Comparison of ENCODE assay signal across 15 cellular contexts in genomic region chr7:149153346-149153745, GRCh38. TPM values are rescaled to one million over a fixed set of nuclear protein-coding genes. Genes with fewer than 3 reads are reported as not detected.
DNase-seq lines count a peak whose midpoint lies in the region; ATAC-seq and TF ChIP-seq lines count a peak whose summit lies in the region.
"Had no signal": no experiment of that assay in that cellular context is flagged by ENCODE, and none has a peak within 500 bp of the region (broad histone marks: within the 10 kb centered on the region; RNA-seq: fewer than 3 reads in every experiment).

No MANE protein-coding gene starts in this region.

- CTCF ChIA-PET in T-cell (lab: Charles Lee), result no interaction called here

- ATAC-seq in GM23338 (no peak), T-cell (replicated peaks in 1 of 4) (no peak)
- no peak for ATAC-seq in effector memory CD8-positive, alpha-beta T cell (replicated peaks)
- ATAC-seq: A549 had no signal

- TF ChIP-seq CTCF in 22Rv1 (IDR thresholded peaks at IDR 0.05) (no peak), GM23338 (conservative IDR thresholded peaks at IDR 0.05; ENCODE audit: low read depth in 2 of 2) (no peak), VCaP (conservative IDR thresholded peaks at IDR 0.05) (no peak), Peyer's patch (IDR thresholded peaks at IDR 0.05) (no peak)

- TF ChIP-seq POLR2A in erythroblast (IDR thresholded peaks at IDR 0.05; ENCODE audit: low read length) (no peak), Peyer's patch (IDR thresholded peaks at IDR 0.05) (no peak)

- no peaks in the 10 kb centered on the region for H3K9me2 ChIP-seq in GM23338 (ENCODE audit: insufficient read depth)

- H3K9me3 ChIP-seq in Peyer's patch, result no peaks in the 10 kb centered on the region
- H3K9me3 ChIP-seq: A549, BLaER1, HAP-1 had no signal

- H3K79me2 ChIP-seq in GM23338 (replicated peaks; ENCODE audit: insufficient read depth), result peaks cover 99% of the 10 kb centered on the region

- no peaks in the 10 kb centered on the region for H3K27me3 ChIP-seq in GM23338 (ENCODE audit: insufficient read depth)
- H3K27me3 ChIP-seq in Peyer's patch, result no peaks in the 10 kb centered on the region
- H3K27me3 ChIP-seq: BLaER1 had no signal

- 0 out of 2 replicates have a peak overlapping the region, but pooled peaks have one; percentile 5 for H3K27ac ChIP-seq in 22Rv1
- 0 out of 2 replicates have a peak overlapping the region, but pooled peaks have one; percentile 69 for H3K27ac ChIP-seq in GM23338 (ENCODE audit: low read depth)
- H3K27ac ChIP-seq in VCaP, result peak overlapping the region; percentile 49
- no peak overlapping the region for H3K27ac ChIP-seq in Peyer's patch
- H3K27ac ChIP-seq: A549, BLaER1, KMS-11 had no signal

- peaks cover 68% of the 10 kb centered on the region for H4K20me1 ChIP-seq in GM23338 (replicated peaks; ENCODE audit: insufficient read depth)

- H3K27ac Mint-ChIP-seq in GM23338, result no peak overlapping the region; the same call in 1 of the 2 replicates
- H3K27ac Mint-ChIP-seq in effector memory CD8-positive, alpha-beta T cell, result peak overlapping the region; percentile 26 to 88
- no peak overlapping the region for H3K27ac Mint-ChIP-seq in T-cell
- H3K27ac Mint-ChIP-seq: HFFc6 had no signal

- H3K4me3 ChIP-seq in GM23338, result no peak overlapping the region
- no peak overlapping the region for H3K4me3 ChIP-seq in Peyer's patch
- H3K4me3 ChIP-seq: A549, BLaER1, HAP-1 had no signal

- peaks cover 17% of the 10 kb centered on the region for H3K4me1 ChIP-seq in GM23338 (ENCODE audit: insufficient read depth)
- peaks cover 0 to 14% (median under 1%) of the 10 kb centered on the region in 4 donors for H3K4me1 ChIP-seq in Peyer's patch
- H3K4me1 ChIP-seq: HAP-1 had no signal

- H3K4me2 ChIP-seq in GM23338, result no peak overlapping the region
- H3K4me2 ChIP-seq: A549, BLaER1, KMS-11 had no signal

- H3K27me3 Mint-ChIP-seq in GM23338 (ENCODE audit: insufficient read depth, low read depth, poor library complexity) (peaks cover 13% of the 10 kb centered on the region), T-cell (no peaks in the 10 kb centered on the region)
- no peaks in the 10 kb centered on the region for H3K27me3 Mint-ChIP-seq in effector memory CD8-positive, alpha-beta T cell
- H3K27me3 Mint-ChIP-seq: IgD-negative memory B cell had no signal

- H3K36me3 ChIP-seq in GM23338 (ENCODE audit: insufficient read depth) (peaks cover 56% of the 10 kb centered on the region), Peyer's patch (peaks cover 0 to 18% (median 0%) of the 10 kb centered on the region in 3 donors)

- H3K9me3 Mint-ChIP-seq in GM23338, result peaks cover 5% of the 10 kb centered on the region
- H3K9me3 Mint-ChIP-seq in effector memory CD8-positive, alpha-beta T cell, result no peaks in the 10 kb centered on the region
- H3K9me3 Mint-ChIP-seq in T-cell, result no peaks in the 10 kb centered on the region
- H3K9me3 Mint-ChIP-seq: HFFc6 had no signal

- DNase-seq in GM23338 (ENCODE audit: low spot score), result no peak
- no peak for DNase-seq in effector memory CD8-positive, alpha-beta T cell
- DNase-seq in T-cell, result no peak
- DNase-seq in AG08395 (ENCODE audit: low spot score), result no peak
- DNase-seq in erythroblast (lab: John Stamatoyannopoulos, UW), result no peak
- no peak for DNase-seq in Peyer's patch
- DNase-seq: GOT3, HFFc6 had no signal

- peaks cover 24% of the 10 kb centered on the region for H3F3A ChIP-seq in GM23338 (replicated peaks; ENCODE audit: low read depth)

- H2AFZ ChIP-seq in GM23338, result no peak overlapping the region

- POLR2A ChIA-PET in T-cell (lab: Charles Lee), result no interaction called here

- no peak overlapping the region; the same call in 2 of the 3 replicates for H3K4me3 Mint-ChIP-seq in GM23338
- no peak overlapping the region for H3K4me3 Mint-ChIP-seq in effector memory CD8-positive, alpha-beta T cell
- no peak overlapping the region for H3K4me3 Mint-ChIP-seq in T-cell
- H3K4me3 Mint-ChIP-seq: HFFc6, IgD-negative memory B cell had no signal

- H3K4me1 Mint-ChIP-seq in GM23338 (peaks cover 23% of the 10 kb centered on the region), T-cell (peaks cover 33 to 44% (median 43%) of the 10 kb centered on the region in 3 donors)
- H3K4me1 Mint-ChIP-seq in effector memory CD8-positive, alpha-beta T cell (ENCODE audit: low read depth in 2 of 2), result peaks cover 22 to 36% of the 10 kb centered on the region in 2 donors

- H3K36me3 Mint-ChIP-seq in GM23338 (ENCODE audit: low read depth) (peaks cover 86% of the 10 kb centered on the region), T-cell (peaks cover 33% of the 10 kb centered on the region)
- peaks cover 49% of the 10 kb centered on the region for H3K36me3 Mint-ChIP-seq in effector memory CD8-positive, alpha-beta T cell (ENCODE audit: insufficient read depth)

TF ChIP-seq in GM23338, 12 proteins besides CTCF, POLR2A, EP300 and RAD21 (continues in another document):
- no peak for TF ChIP-seq JUNB (IDR thresholded peaks at IDR 0.05; ENCODE audit: unreplicated experiment)
- TF ChIP-seq ZNF114 (CRISPR knock-in tag; IDR thresholded peaks at IDR 0.05), result no peak
- TF ChIP-seq, protein P1, sequence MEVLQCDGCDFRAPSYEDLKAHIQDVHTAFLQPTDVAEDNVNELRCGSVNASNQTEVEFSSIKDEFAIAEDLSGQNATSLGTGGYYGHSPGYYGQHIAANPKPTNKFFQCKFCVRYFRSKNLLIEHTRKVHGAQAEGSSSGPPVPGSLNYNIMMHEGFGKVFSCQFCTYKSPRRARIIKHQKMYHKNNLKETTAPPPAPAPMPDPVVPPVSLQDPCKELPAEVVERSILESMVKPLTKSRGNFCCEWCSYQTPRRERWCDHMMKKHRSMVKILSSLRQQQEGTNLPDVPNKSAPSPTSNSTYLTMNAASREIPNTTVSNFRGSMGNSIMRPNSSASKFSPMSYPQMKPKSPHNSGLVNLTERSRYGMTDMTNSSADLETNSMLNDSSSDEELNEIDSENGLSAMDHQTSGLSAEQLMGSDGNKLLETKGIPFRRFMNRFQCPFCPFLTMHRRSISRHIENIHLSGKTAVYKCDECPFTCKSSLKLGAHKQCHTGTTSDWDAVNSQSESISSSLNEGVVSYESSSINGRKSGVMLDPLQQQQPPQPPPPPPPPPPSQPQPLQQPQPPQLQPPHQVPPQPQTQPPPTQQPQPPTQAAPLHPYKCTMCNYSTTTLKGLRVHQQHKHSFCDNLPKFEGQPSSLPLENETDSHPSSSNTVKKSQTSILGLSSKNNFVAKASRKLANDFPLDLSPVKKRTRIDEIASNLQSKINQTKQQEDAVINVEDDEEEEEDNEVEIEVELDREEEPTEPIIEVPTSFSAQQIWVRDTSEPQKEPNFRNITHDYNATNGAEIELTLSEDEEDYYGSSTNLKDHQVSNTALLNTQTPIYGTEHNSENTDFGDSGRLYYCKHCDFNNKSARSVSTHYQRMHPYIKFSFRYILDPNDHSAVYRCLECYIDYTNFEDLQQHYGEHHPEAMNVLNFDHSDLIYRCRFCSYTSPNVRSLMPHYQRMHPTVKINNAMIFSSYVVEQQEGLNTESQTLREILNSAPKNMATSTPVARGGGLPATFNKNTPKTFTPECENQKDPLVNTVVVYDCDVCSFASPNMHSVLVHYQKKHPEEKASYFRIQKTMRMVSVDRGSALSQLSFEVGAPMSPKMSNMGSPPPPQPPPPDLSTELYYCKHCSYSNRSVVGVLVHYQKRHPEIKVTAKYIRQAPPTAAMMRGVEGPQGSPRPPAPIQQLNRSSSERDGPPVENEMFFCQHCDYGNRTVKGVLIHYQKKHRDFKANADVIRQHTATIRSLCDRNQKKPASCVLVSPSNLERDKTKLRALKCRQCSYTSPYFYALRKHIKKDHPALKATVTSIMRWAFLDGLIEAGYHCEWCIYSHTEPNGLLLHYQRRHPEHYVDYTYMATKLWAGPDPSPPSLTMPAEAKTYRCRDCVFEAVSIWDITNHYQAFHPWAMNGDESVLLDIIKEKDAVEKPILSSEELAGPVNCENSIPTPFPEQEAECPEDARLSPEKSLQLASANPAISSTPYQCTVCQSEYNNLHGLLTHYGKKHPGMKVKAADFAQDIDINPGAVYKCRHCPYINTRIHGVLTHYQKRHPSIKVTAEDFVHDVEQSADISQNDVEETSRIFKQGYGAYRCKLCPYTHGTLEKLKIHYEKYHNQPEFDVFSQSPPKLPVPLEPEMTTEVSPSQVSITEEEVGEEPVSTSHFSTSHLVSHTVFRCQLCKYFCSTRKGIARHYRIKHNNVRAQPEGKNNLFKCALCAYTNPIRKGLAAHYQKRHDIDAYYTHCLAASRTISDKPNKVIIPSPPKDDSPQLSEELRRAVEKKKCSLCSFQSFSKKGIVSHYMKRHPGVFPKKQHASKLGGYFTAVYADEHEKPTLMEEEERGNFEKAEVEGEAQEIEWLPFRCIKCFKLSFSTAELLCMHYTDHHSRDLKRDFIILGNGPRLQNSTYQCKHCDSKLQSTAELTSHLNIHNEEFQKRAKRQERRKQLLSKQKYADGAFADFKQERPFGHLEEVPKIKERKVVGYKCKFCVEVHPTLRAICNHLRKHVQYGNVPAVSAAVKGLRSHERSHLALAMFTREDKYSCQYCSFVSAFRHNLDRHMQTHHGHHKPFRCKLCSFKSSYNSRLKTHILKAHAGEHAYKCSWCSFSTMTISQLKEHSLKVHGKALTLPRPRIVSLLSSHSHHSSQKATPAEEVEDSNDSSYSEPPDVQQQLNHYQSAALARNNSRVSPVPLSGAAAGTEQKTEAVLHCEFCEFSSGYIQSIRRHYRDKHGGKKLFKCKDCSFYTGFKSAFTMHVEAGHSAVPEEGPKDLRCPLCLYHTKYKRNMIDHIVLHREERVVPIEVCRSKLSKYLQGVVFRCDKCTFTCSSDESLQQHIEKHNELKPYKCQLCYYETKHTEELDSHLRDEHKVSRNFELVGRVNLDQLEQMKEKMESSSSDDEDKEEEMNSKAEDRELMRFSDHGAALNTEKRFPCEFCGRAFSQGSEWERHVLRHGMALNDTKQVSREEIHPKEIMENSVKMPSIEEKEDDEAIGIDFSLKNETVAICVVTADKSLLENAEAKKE (CRISPR knock-in tag; IDR thresholded peaks at IDR 0.05), result no peak
- no peak for TF ChIP-seq NANOG (IDR thresholded peaks at IDR 0.05; ENCODE audit: borderline replicate concordance)
- TF ChIP-seq EZH2 (IDR thresholded peaks at IDR 0.05; ENCODE audit: low read depth, unreplicated experiment), result no peak
- no peak for TF ChIP-seq STAT1 (IDR thresholded peaks at IDR 0.05; ENCODE audit: unreplicated experiment)

RNA-seq across cellular contexts. Expression of gene ZNF398, which starts 6.1 kb away (rescaled TPM):
- total RNA-seq in GM23338 (2014; rRNA removed; shearing (Covaris generic)), result 92.7 and 99.6 TPM in 2 replicates
- polyA plus RNA-seq in GM23338 (2016; fragmentation: Nextera tagmentation; extraction: Ambion mirVana), result 18.2 and 20.7 TPM in 2 replicates
- total RNA-seq in T-cell, result 10 to 100 TPM; 15.1 to 31.0 (median 28.4) TPM
- total RNA-seq in Peyer's patch, result 10 to 100 TPM; 11.9 to 34.7 (median 26.5) TPM

RNA-seq across cellular contexts. Expression of gene ZNF425, which starts 27.2 kb away (rescaled TPM):
- 4.3 and 5.0 TPM in 2 replicates for total RNA-seq in GM23338 (2014; rRNA removed; shearing (Covaris generic))
- polyA plus RNA-seq in GM23338 (2016; fragmentation: Nextera tagmentation; extraction: Ambion mirVana), result 3.0 and 4.3 TPM in 2 replicates
- total RNA-seq in T-cell (1 to 10 TPM in 4 of 5 donors, under 1 TPM in 1; 0.28 to 2.7 (median 1.9) TPM), Peyer's patch (1 to 10 TPM in 3 of 4 donors, under 1 TPM in 1; 0.88 to 2.5 (median 2.0) TPM)

RNA-seq across cellular contexts. Expression of gene ZNF282, which starts 42.0 kb away (rescaled TPM):
- total RNA-seq in GM23338 (2014; rRNA removed; shearing (Covaris generic)), result 34.3 and 36.3 TPM in 2 replicates
- polyA plus RNA-seq in GM23338 (2016; fragmentation: Nextera tagmentation; extraction: Ambion mirVana), result 7.2 and 7.4 TPM in 2 replicates
- total RNA-seq in T-cell (10 to 100 TPM; 14.8 to 29.1 (median 22.4) TPM), Peyer's patch (10 to 100 TPM; 22.8 to 37.3 (median 31.7) TPM)

Comparison
In these comparisons a context has a peak if more than half of its experiments do, and no peak if none do; other contexts are left out.
1. H3K27ac ChIP-seq: peak in 22Rv1 (single experiment), GM23338 (single experiment) and VCaP (single experiment); none in Peyer's patch (0 of 4).
2. H3K27ac Mint-ChIP-seq: peak in effector memory CD8-positive, alpha-beta T cell (2 of 2); none in GM23338 (single experiment) and T-cell (0 of 2).